Comparison of ENCODE assay signal across 8 cellular contexts in genomic region chr12:50283230-50283923, GRCh38. TPM values are rescaled to one million over a fixed set of nuclear protein-coding genes. Genes with fewer than 3 reads are reported as not detected.
DNase-seq lines count a peak whose midpoint lies in the region; ATAC-seq and TF ChIP-seq lines count a peak whose summit lies in the region.

LIMA1 (minus strand) TSS chr12:50283520; CDS start chr12:50248751, 34,769 bp downstream.

- peak within 1 kb of the TSS; percentile 52 for H3K27ac Mint-ChIP-seq in T-helper 1 cell treated with Interleukin-12 subunit alpha and Interleukin-12 subunit beta and Interleukin-4 antibody, amounts not matched to agents 30 μg/mL and 1 μg/mL, for 36 hours

- no peaks in the 10 kb centered on the region for H3K36me3 Mint-ChIP-seq in T-helper 1 cell treated with Interleukin-12 subunit alpha and Interleukin-12 subunit beta and Interleukin-4 antibody, amounts not matched to agents 30 μg/mL and 1 μg/mL, for 36 hours (ENCODE audit: low read depth)

- ATAC-seq in HG02852 (IDR thresholded peaks at IDR 0.05; ENCODE audit: unreplicated experiment), result peak; percentile 95

- WGBS in prostate gland, result 0% methylated on average over 38 of the region's 52 CpGs

- peak; percentile 93 for TF ChIP-seq POLR2A in prostate gland (IDR thresholded peaks at IDR 0.05)

- peak within 1 kb of the TSS; percentile 80 for H3K4me3 ChIP-seq in GM12875 (ENCODE audit: low read depth, low read length)
- H3K4me3 ChIP-seq in left ventricle myocardium inferior, result peak within 1 kb of the TSS; percentile 91
- H3K4me3 ChIP-seq in prostate gland, result peak within 1 kb of the TSS; percentile 54 to 87

- peaks cover 10% of the 10 kb centered on the region for H3K4me1 Mint-ChIP-seq in T-helper 1 cell treated with Interleukin-12 subunit alpha and Interleukin-12 subunit beta and Interleukin-4 antibody, amounts not matched to agents 30 μg/mL and 1 μg/mL, for 36 hours (ENCODE audit: low read depth)

- DNase-seq in NCI-H146 treated with DMSO at 0.1 percent for 48 hours (lab: John Stamatoyannopoulos, UW; ENCODE audit: unreplicated experiment), result peak; percentile 88
- DNase-seq in amygdala (lab: John Stamatoyannopoulos, UW), result peak; percentile 31 to 91 (median 72)
- peak; percentile 93 for DNase-seq in left ventricle myocardium inferior
- DNase-seq in prostate gland (ENCODE audit: low spot score), result peak; percentile 92
- peak; percentile 92 for DNase-seq in ureter (ENCODE audit: low spot score)

- H3K27ac ChIP-seq in left ventricle myocardium inferior (replicated peaks) (peak within 1 kb of the TSS; percentile 91), prostate gland (peak within 1 kb of the TSS; percentile 63 to 81)

- H3K27me3 ChIP-seq in left ventricle myocardium inferior (ENCODE audit: low read depth), result no peaks in the 10 kb centered on the region
- H3K27me3 ChIP-seq in prostate gland (replicated peaks; ENCODE audit: insufficient read depth), result no peaks in the 10 kb centered on the region

- H3K9me3 ChIP-seq in left ventricle myocardium inferior (replicated peaks), result no peaks in the 10 kb centered on the region
- no peaks in the 10 kb centered on the region for H3K9me3 ChIP-seq in prostate gland

- intact Hi-C loops in left ventricle myocardium inferior (cut with micrococcal nuclease) (no loop called here), prostate gland (cut with DNase I) (no loop called here)

- peaks cover 19% of the 10 kb centered on the region for H3K27me3 Mint-ChIP-seq in T-helper 1 cell treated with Interleukin-12 subunit alpha and Interleukin-12 subunit beta and Interleukin-4 antibody, amounts not matched to agents 30 μg/mL and 1 μg/mL, for 36 hours (ENCODE audit: low read depth)

- H3K4me1 ChIP-seq in left ventricle myocardium inferior (peaks cover 40% of the 10 kb centered on the region), prostate gland (replicated peaks) (no peaks in the 10 kb centered on the region)

- peak within 1 kb of the TSS; percentile 91 for H3K4me3 Mint-ChIP-seq in T-helper 1 cell treated with Interleukin-12 subunit alpha and Interleukin-12 subunit beta and Interleukin-4 antibody, amounts not matched to agents 30 μg/mL and 1 μg/mL, for 36 hours

- H3K36me3 ChIP-seq in left ventricle myocardium inferior, result no peaks in the 10 kb centered on the region
- no peaks in the 10 kb centered on the region for H3K36me3 ChIP-seq in prostate gland

- TF ChIP-seq CTCF in GM12875 (IDR thresholded peaks at IDR 0.05; ENCODE audit: borderline replicate concordance, insufficient read depth, low read depth, low read length), result no peak
- peak; percentile 66 for TF ChIP-seq CTCF in left ventricle myocardium inferior (IDR thresholded peaks at IDR 0.05; ENCODE audit: borderline replicate concordance)
- peak in 3 of 4 experiments; percentile 19 to 64 (median 29) for TF ChIP-seq CTCF in prostate gland (IDR thresholded peaks at IDR 0.05)

- no peaks in the 10 kb centered on the region for H3K9me3 Mint-ChIP-seq in T-helper 1 cell treated with Interleukin-12 subunit alpha and Interleukin-12 subunit beta and Interleukin-4 antibody, amounts not matched to agents 30 μg/mL and 1 μg/mL, for 36 hours

RNA-seq across cellular contexts. Expression of gene LIMA1, which starts in this region (rescaled TPM):
- 17.1 TPM for total RNA-seq in left ventricle myocardium inferior
- 10 to 100 TPM; 66.7 to 94.2 TPM for total RNA-seq in prostate gland
- total RNA-seq in ureter, result 177 TPM

Comparison
In these comparisons a context has a peak if more than half of its experiments do, and no peak if none do; other contexts are left out.
1. Peak in every context shown above with its lines: DNase-seq, ATAC-seq, H3K4me3 ChIP-seq and H3K27ac ChIP-seq.